In genomic region chr11:131504199-131504949, GRCh38 we compare ENCODE assay signal across 1 cellular context.
TF ChIP-seq lines count a peak whose summit lies in the region.

No MANE protein-coding gene starts in this region.

TF ChIP-seq in SK-N-SH, 30 proteins besides CTCF, POLR2A, EP300 and RAD21 (continued from another document):
- TF ChIP-seq ZBTB33 (IDR thresholded peaks at IDR 0.05; ENCODE audit: borderline replicate concordance, low read depth) (no peak), MEF2A (IDR thresholded peaks at IDR 0.05; ENCODE audit: borderline replicate concordance, low read depth) (no peak), SMC3 (IDR thresholded peaks at IDR 0.05; ENCODE audit: low read depth, low read length) (no peak)
- TF ChIP-seq, protein P1, sequence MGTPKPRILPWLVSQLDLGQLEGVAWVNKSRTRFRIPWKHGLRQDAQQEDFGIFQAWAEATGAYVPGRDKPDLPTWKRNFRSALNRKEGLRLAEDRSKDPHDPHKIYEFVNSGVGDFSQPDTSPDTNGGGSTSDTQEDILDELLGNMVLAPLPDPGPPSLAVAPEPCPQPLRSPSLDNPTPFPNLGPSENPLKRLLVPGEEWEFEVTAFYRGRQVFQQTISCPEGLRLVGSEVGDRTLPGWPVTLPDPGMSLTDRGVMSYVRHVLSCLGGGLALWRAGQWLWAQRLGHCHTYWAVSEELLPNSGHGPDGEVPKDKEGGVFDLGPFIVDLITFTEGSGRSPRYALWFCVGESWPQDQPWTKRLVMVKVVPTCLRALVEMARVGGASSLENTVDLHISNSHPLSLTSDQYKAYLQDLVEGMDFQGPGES (IDR thresholded peaks at IDR 0.05; ENCODE audit: low read depth, low read length) = no peak
